1 cellular context compared by ENCODE assay signal in the genomic region with DNA sequence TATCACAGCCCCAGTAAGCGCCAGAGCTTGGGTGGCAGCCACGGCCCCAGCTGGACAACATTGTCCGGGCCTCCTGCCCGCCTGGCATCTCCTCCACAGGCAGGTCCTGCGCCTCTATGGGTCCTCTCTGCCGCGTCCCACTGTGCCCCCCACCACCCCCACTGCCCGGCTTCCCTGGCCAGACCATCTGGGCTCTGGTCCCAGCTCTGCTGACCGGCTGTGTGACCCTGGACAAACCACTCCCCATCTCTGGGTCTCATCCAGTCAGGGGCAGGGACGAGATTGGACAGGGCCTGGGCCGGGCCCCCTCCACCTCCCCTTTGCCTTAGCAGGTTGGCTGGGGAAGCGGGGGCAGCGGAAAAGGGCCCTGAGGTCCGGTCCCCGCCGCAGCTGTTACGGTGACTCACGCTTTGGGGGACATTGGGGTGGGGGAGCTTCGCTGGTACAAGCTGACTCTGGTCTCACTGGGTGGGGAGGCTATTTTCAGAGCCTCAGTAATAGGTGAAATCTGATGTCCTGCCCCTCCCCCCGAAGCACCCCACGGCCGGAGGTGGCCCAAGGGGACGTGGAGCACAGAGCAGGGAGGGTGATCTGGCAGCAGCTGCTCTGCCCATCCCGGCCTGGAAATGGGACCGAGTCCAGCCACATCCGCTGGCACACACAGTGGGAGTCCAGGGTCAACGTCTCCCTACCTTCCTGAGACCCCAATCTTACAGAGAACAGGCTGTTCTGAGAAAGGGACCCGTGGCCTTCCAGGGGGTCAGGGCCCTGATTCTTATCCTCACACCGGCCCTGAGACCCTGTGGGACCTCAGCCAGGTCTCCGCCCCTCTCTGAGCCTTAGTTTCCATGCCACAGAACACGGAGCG.
TF ChIP-seq lines count a peak whose summit lies in the region.

No MANE protein-coding gene starts in this region.

TF ChIP-seq in K562, 482 proteins besides CTCF, POLR2A, EP300 and RAD21 (continued from another document and continues in another):
- TF ChIP-seq ETV6 (IDR thresholded peaks at IDR 0.05; ENCODE audit: borderline replicate concordance in 1 of 2, low read depth in 2 of 2, low read length in 1 of 2), result no peak
- TF ChIP-seq ETV6 (CRISPR knock-in tag; IDR thresholded peaks at IDR 0.05; ENCODE audit: borderline replicate concordance), result 0 out of 2 replicates have a peak, but pooled peaks have one; percentile 31
- TF ChIP-seq JUN (IDR thresholded peaks at IDR 0.05; ENCODE audit: borderline replicate concordance, low read depth, low read length), result peak; percentile 63; the same call in 1 of the 2 replicates
- TF ChIP-seq JUN (CRISPR knock-in tag; IDR thresholded peaks at IDR 0.05; ENCODE audit: borderline replicate concordance), result no peak
- TF ChIP-seq, protein P1, sequence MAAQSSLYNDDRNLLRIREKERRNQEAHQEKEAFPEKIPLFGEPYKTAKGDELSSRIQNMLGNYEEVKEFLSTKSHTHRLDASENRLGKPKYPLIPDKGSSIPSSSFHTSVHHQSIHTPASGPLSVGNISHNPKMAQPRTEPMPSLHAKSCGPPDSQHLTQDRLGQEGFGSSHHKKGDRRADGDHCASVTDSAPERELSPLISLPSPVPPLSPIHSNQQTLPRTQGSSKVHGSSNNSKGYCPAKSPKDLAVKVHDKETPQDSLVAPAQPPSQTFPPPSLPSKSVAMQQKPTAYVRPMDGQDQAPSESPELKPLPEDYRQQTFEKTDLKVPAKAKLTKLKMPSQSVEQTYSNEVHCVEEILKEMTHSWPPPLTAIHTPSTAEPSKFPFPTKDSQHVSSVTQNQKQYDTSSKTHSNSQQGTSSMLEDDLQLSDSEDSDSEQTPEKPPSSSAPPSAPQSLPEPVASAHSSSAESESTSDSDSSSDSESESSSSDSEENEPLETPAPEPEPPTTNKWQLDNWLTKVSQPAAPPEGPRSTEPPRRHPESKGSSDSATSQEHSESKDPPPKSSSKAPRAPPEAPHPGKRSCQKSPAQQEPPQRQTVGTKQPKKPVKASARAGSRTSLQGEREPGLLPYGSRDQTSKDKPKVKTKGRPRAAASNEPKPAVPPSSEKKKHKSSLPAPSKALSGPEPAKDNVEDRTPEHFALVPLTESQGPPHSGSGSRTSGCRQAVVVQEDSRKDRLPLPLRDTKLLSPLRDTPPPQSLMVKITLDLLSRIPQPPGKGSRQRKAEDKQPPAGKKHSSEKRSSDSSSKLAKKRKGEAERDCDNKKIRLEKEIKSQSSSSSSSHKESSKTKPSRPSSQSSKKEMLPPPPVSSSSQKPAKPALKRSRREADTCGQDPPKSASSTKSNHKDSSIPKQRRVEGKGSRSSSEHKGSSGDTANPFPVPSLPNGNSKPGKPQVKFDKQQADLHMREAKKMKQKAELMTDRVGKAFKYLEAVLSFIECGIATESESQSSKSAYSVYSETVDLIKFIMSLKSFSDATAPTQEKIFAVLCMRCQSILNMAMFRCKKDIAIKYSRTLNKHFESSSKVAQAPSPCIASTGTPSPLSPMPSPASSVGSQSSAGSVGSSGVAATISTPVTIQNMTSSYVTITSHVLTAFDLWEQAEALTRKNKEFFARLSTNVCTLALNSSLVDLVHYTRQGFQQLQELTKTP (IDR thresholded peaks at IDR 0.05; ENCODE audit: low read depth in 1 of 2, partially characterized antibody in 2 of 2), result no peak
- no peak for TF ChIP-seq E2F3 (CRISPR knock-in tag; IDR thresholded peaks at IDR 0.05)
- peak; percentile 39 for TF ChIP-seq NEUROD1 (IDR thresholded peaks at IDR 0.05; ENCODE audit: borderline replicate concordance, low read depth, low read length, partially characterized antibody)
- TF ChIP-seq, protein P2, sequence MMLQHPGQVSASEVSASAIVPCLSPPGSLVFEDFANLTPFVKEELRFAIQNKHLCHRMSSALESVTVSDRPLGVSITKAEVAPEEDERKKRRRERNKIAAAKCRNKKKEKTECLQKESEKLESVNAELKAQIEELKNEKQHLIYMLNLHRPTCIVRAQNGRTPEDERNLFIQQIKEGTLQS (IDR thresholded peaks at IDR 0.05), result peak; percentile 85
- TF ChIP-seq, protein P2 (CRISPR knock-in tag; conservative IDR thresholded peaks at IDR 0.05), result no peak
- TF ChIP-seq, protein P3, sequence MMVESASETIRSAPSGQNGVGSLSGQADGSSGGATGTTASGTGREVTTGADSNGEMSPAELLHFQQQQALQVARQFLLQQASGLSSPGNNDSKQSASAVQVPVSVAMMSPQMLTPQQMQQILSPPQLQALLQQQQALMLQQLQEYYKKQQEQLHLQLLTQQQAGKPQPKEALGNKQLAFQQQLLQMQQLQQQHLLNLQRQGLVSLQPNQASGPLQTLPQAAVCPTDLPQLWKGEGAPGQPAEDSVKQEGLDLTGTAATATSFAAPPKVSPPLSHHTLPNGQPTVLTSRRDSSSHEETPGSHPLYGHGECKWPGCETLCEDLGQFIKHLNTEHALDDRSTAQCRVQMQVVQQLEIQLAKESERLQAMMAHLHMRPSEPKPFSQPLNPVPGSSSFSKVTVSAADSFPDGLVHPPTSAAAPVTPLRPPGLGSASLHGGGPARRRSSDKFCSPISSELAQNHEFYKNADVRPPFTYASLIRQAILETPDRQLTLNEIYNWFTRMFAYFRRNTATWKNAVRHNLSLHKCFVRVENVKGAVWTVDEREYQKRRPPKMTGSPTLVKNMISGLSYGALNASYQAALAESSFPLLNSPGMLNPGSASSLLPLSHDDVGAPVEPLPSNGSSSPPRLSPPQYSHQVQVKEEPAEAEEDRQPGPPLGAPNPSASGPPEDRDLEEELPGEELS (CRISPR knock-in tag; IDR thresholded peaks at IDR 0.05; ENCODE audit: borderline replicate concordance), result 0 out of 2 replicates have a peak, but pooled peaks have one; percentile 37
- TF ChIP-seq EGR1 (conservative IDR thresholded peaks at IDR 0.05), result peak; percentile 84
- TF ChIP-seq DPF2 (IDR thresholded peaks at IDR 0.05), result peak; percentile 63; the same call in 1 of the 2 replicates
- TF ChIP-seq RBFOX2 (IDR thresholded peaks at IDR 0.05; ENCODE audit: low read depth, low read length), result peak; percentile 56
- TF ChIP-seq KDM1A (IDR thresholded peaks at IDR 0.05), result peak; percentile 16 to 34; a peak in 1 of 4 replicates
- TF ChIP-seq, protein P4, sequence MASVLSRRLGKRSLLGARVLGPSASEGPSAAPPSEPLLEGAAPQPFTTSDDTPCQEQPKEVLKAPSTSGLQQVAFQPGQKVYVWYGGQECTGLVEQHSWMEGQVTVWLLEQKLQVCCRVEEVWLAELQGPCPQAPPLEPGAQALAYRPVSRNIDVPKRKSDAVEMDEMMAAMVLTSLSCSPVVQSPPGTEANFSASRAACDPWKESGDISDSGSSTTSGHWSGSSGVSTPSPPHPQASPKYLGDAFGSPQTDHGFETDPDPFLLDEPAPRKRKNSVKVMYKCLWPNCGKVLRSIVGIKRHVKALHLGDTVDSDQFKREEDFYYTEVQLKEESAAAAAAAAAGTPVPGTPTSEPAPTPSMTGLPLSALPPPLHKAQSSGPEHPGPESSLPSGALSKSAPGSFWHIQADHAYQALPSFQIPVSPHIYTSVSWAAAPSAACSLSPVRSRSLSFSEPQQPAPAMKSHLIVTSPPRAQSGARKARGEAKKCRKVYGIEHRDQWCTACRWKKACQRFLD (CRISPR knock-in tag; IDR thresholded peaks at IDR 0.05), result 0 out of 2 replicates have a peak, but pooled peaks have one; percentile 56
- TF ChIP-seq RCOR1 (IDR thresholded peaks at IDR 0.05; ENCODE audit: borderline replicate concordance in 1 of 2, low read depth in 2 of 2, low read length in 2 of 2), result no peak
- TF ChIP-seq, protein P5, sequence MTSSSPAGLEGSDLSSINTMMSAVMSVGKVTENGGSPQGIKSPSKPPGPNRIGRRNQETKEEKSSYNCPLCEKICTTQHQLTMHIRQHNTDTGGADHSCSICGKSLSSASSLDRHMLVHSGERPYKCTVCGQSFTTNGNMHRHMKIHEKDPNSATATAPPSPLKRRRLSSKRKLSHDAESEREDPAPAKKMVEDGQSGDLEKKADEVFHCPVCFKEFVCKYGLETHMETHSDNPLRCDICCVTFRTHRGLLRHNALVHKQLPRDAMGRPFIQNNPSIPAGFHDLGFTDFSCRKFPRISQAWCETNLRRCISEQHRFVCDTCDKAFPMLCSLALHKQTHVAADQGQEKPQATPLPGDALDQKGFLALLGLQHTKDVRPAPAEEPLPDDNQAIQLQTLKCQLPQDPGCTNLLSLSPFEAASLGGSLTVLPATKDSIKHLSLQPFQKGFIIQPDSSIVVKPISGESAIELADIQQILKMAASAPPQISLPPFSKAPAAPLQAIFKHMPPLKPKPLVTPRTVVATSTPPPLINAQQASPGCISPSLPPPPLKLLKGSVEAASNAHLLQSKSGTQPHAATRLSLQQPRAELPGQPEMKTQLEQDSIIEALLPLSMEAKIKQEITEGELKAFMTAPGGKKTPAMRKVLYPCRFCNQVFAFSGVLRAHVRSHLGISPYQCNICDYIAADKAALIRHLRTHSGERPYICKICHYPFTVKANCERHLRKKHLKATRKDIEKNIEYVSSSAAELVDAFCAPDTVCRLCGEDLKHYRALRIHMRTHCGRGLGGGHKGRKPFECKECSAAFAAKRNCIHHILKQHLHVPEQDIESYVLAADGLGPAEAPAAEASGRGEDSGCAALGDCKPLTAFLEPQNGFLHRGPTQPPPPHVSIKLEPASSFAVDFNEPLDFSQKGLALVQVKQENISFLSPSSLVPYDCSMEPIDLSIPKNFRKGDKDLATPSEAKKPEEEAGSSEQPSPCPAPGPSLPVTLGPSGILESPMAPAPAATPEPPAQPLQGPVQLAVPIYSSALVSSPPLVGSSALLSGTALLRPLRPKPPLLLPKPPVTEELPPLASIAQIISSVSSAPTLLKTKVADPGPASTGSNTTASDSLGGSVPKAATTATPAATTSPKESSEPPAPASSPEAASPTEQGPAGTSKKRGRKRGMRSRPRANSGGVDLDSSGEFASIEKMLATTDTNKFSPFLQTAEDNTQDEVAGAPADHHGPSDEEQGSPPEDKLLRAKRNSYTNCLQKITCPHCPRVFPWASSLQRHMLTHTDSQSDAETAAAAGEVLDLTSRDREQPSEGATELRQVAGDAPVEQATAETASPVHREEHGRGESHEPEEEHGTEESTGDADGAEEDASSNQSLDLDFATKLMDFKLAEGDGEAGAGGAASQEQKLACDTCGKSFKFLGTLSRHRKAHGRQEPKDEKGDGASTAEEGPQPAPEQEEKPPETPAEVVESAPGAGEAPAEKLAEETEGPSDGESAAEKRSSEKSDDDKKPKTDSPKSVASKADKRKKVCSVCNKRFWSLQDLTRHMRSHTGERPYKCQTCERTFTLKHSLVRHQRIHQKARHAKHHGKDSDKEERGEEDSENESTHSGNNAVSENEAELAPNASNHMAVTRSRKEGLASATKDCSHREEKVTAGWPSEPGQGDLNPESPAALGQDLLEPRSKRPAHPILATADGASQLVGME (CRISPR knock-in tag; IDR thresholded peaks at IDR 0.05), result no peak
- peak; percentile 59 for TF ChIP-seq ARID1B (IDR thresholded peaks at IDR 0.05)
- TF ChIP-seq SMARCE1 (IDR thresholded peaks at IDR 0.05), result peak; percentile 50; the same call in 1 of the 2 replicates
- peak; percentile 36 for TF ChIP-seq CBFA2T2 (conservative IDR thresholded peaks at IDR 0.05)
- TF ChIP-seq FOSL1 (tag; conservative IDR thresholded peaks at IDR 0.05), result peak; percentile 68
- TF ChIP-seq, protein P6, sequence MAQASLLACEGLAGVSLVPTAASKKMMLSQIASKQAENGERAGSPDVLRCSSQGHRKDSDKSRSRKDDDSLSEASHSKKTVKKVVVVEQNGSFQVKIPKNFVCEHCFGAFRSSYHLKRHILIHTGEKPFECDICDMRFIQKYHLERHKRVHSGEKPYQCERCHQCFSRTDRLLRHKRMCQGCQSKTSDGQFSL (CRISPR knock-in tag; IDR thresholded peaks at IDR 0.05), result peak; percentile 48; the same call in 1 of the 2 replicates
- TF ChIP-seq, protein P6 (tag; IDR thresholded peaks at IDR 0.05), result no peak
- TF ChIP-seq, protein P7, sequence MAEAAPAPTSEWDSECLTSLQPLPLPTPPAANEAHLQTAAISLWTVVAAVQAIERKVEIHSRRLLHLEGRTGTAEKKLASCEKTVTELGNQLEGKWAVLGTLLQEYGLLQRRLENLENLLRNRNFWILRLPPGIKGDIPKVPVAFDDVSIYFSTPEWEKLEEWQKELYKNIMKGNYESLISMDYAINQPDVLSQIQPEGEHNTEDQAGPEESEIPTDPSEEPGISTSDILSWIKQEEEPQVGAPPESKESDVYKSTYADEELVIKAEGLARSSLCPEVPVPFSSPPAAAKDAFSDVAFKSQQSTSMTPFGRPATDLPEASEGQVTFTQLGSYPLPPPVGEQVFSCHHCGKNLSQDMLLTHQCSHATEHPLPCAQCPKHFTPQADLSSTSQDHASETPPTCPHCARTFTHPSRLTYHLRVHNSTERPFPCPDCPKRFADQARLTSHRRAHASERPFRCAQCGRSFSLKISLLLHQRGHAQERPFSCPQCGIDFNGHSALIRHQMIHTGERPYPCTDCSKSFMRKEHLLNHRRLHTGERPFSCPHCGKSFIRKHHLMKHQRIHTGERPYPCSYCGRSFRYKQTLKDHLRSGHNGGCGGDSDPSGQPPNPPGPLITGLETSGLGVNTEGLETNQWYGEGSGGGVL (CRISPR knock-in tag; IDR thresholded peaks at IDR 0.05), result no peak
- TF ChIP-seq RBBP5 (IDR thresholded peaks at IDR 0.05; ENCODE audit: borderline replicate concordance, insufficient read depth, low read length, poor library complexity, severe bottlenecking), result no peak
- no peak for TF ChIP-seq NONO (IDR thresholded peaks at IDR 0.05; ENCODE audit: low read depth in 2 of 2, low read length in 1 of 2)
- TF ChIP-seq ZNF124 (CRISPR knock-in tag; IDR thresholded peaks at IDR 0.05), result no peak
- TF ChIP-seq ZNF143 (CRISPR knock-in tag; IDR thresholded peaks at IDR 0.05), result no peak
- TF ChIP-seq, protein P8, sequence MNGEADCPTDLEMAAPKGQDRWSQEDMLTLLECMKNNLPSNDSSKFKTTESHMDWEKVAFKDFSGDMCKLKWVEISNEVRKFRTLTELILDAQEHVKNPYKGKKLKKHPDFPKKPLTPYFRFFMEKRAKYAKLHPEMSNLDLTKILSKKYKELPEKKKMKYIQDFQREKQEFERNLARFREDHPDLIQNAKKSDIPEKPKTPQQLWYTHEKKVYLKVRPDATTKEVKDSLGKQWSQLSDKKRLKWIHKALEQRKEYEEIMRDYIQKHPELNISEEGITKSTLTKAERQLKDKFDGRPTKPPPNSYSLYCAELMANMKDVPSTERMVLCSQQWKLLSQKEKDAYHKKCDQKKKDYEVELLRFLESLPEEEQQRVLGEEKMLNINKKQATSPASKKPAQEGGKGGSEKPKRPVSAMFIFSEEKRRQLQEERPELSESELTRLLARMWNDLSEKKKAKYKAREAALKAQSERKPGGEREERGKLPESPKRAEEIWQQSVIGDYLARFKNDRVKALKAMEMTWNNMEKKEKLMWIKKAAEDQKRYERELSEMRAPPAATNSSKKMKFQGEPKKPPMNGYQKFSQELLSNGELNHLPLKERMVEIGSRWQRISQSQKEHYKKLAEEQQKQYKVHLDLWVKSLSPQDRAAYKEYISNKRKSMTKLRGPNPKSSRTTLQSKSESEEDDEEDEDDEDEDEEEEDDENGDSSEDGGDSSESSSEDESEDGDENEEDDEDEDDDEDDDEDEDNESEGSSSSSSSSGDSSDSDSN (IDR thresholded peaks at IDR 0.05; ENCODE audit: borderline replicate concordance in 1 of 2, low read depth in 2 of 2, low read length in 2 of 2), result 0 out of 4 replicates have a peak, but pooled peaks of 1 of the 2 experiments have one; percentile 17
- TF ChIP-seq, protein P9, sequence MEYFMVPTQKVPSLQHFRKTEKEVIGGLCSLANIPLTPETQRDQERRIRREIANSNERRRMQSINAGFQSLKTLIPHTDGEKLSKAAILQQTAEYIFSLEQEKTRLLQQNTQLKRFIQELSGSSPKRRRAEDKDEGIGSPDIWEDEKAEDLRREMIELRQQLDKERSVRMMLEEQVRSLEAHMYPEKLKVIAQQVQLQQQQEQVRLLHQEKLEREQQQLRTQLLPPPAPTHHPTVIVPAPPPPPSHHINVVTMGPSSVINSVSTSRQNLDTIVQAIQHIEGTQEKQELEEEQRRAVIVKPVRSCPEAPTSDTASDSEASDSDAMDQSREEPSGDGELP (CRISPR knock-in tag; IDR thresholded peaks at IDR 0.05; ENCODE audit: borderline replicate concordance), result peak; percentile 97
